In the genomic region with DNA sequence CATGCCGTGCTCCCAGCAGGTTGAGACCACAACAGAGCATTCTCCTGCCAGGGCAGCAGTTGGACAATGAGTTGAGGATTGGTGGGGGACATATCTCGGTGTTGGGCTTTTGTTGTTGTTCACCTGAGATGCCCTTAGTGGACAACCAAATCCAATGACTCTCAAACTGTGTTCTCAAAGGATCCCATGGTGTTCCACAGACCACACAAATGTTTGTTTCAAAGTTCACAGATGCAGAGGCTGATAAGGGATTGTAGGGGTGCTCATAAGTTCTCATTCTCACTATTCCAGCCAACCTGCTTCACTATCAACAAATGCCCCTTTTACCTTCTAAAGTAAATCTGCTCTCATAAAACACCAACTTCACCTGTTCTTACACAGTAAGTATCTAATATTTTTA, we compare ENCODE assay signal across 2 cellular contexts.
TF ChIP-seq lines count a peak whose summit lies in the region.

No MANE protein-coding gene starts in this region.

TF ChIP-seq in HepG2, 621 proteins besides CTCF, POLR2A, EP300 and RAD21 (continues in another document):
- no peak for TF ChIP-seq ZNF235 (CRISPR knock-in tag; IDR thresholded peaks at IDR 0.05; ENCODE audit: borderline replicate concordance)
- TF ChIP-seq MAFG (CRISPR knock-in tag; IDR thresholded peaks at IDR 0.05) = no peak
- peak; percentile 28; the same call in 1 of the 2 replicates for TF ChIP-seq HOMEZ (CRISPR knock-in tag; IDR thresholded peaks at IDR 0.05; ENCODE audit: low read depth)
- TF ChIP-seq CBX5 (CRISPR knock-in tag; IDR thresholded peaks at IDR 0.05; ENCODE audit: borderline replicate concordance) = no peak
- peak; percentile 21; the same call in 1 of the 2 replicates for TF ChIP-seq ARID5B (CRISPR knock-in tag; IDR thresholded peaks at IDR 0.05)
- no peak for TF ChIP-seq RARG (CRISPR knock-in tag; IDR thresholded peaks at IDR 0.05; ENCODE audit: low read depth)
- no peak for TF ChIP-seq STAT5B (CRISPR knock-in tag; IDR thresholded peaks at IDR 0.05)
- TF ChIP-seq GATAD2A (CRISPR knock-in tag; IDR thresholded peaks at IDR 0.05) = 0 out of 2 replicates have a peak, but pooled peaks have one; percentile 20
- peak; percentile 92; the same call in 1 of the 2 replicates for TF ChIP-seq THRA (CRISPR knock-in tag; IDR thresholded peaks at IDR 0.05; ENCODE audit: borderline replicate concordance)
- no peak for TF ChIP-seq YY1 (IDR thresholded peaks at IDR 0.05; ENCODE audit: insufficient read depth, insufficient replicate concordance, low read depth, low read length)
- no peak for TF ChIP-seq HES4 (CRISPR knock-in tag; IDR thresholded peaks at IDR 0.05; ENCODE audit: borderline replicate concordance)
- TF ChIP-seq ZNF432 (CRISPR knock-in tag; IDR thresholded peaks at IDR 0.05; ENCODE audit: borderline replicate concordance) = no peak
- no peak for TF ChIP-seq NBN (conservative IDR thresholded peaks at IDR 0.05)
- TF ChIP-seq RXRB (CRISPR knock-in tag; IDR thresholded peaks at IDR 0.05; ENCODE audit: borderline replicate concordance) = peak; percentile 77; the same call in 1 of the 2 replicates
- no peak for TF ChIP-seq KDM3A (CRISPR knock-in tag; IDR thresholded peaks at IDR 0.05; ENCODE audit: low read depth)
- TF ChIP-seq, protein P1, sequence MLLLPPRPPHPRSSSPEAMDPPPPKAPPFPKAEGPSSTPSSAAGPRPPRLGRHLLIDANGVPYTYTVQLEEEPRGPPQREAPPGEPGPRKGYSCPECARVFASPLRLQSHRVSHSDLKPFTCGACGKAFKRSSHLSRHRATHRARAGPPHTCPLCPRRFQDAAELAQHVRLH (CRISPR knock-in tag; IDR thresholded peaks at IDR 0.05; ENCODE audit: borderline replicate concordance, low read depth) = no peak
- TF ChIP-seq ATF4 (CRISPR knock-in tag; IDR thresholded peaks at IDR 0.05) = no peak
- no peak for TF ChIP-seq ZNF224 (CRISPR knock-in tag; IDR thresholded peaks at IDR 0.05)
- TF ChIP-seq HMG20A (CRISPR knock-in tag; IDR thresholded peaks at IDR 0.05; ENCODE audit: borderline replicate concordance) = 0 out of 2 replicates have a peak, but pooled peaks have one; percentile 30
- no peak for TF ChIP-seq SIX4 (CRISPR knock-in tag; IDR thresholded peaks at IDR 0.05)
- no peak for TF ChIP-seq ZNF558 (CRISPR knock-in tag; IDR thresholded peaks at IDR 0.05; ENCODE audit: borderline replicate concordance)
- TF ChIP-seq ZNF644 (CRISPR knock-in tag; IDR thresholded peaks at IDR 0.05; ENCODE audit: low read depth) = 0 out of 2 replicates have a peak, but pooled peaks have one; percentile 44

TF ChIP-seq in HEK293, 187 proteins besides CTCF, POLR2A, EP300 and RAD21:
- TF ChIP-seq ZIC2 (tag by site-specific recombination; IDR thresholded peaks at IDR 0.05) = 0 out of 2 replicates have a peak, but pooled peaks have one; percentile 16
- TF ChIP-seq ZNF530 (tag by site-specific recombination; IDR thresholded peaks at IDR 0.05; ENCODE audit: low read depth) = no peak
- no peak for TF ChIP-seq ZSCAN16 (tag by site-specific recombination; IDR thresholded peaks at IDR 0.05)
- TF ChIP-seq ZNF202 (tag by site-specific recombination; IDR thresholded peaks at IDR 0.05; ENCODE audit: borderline replicate concordance) = no peak
- no peak for TF ChIP-seq ZSCAN4 (tag by site-specific recombination; IDR thresholded peaks at IDR 0.05)
- no peak for TF ChIP-seq YY2 (tag by site-specific recombination; IDR thresholded peaks at IDR 0.05)
- no peak for TF ChIP-seq ZNF157 (tag by site-specific recombination; IDR thresholded peaks at IDR 0.05)
TF ChIP-seq in HEK293: peak in this region for 1.
